ENCODE assay signal across 1 cellular context in the genomic region with DNA sequence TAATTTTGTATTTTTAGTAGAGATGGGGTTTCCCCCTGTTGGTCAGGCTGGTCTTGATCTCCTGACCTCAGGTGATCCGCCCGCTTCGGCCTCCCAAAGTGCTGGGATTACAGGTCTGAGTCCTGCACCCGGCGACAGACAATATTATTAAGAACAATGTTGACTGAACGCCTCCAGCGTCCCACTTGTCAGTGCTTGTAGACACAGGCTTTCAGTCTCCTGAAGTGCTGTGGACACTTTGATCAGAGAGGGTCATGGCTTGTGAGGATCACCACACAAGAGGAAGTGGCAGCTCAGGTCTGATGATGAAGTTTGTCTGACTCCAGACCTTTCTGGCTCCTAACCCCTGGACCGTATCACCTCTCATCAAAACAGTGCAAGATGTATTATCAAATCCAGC.
TF ChIP-seq lines count a peak whose summit lies in the region.

No MANE protein-coding gene starts in this region.

TF ChIP-seq in HepG2, 621 proteins besides CTCF, POLR2A, EP300 and RAD21 (continued from another document):
- TF ChIP-seq, protein P1, sequence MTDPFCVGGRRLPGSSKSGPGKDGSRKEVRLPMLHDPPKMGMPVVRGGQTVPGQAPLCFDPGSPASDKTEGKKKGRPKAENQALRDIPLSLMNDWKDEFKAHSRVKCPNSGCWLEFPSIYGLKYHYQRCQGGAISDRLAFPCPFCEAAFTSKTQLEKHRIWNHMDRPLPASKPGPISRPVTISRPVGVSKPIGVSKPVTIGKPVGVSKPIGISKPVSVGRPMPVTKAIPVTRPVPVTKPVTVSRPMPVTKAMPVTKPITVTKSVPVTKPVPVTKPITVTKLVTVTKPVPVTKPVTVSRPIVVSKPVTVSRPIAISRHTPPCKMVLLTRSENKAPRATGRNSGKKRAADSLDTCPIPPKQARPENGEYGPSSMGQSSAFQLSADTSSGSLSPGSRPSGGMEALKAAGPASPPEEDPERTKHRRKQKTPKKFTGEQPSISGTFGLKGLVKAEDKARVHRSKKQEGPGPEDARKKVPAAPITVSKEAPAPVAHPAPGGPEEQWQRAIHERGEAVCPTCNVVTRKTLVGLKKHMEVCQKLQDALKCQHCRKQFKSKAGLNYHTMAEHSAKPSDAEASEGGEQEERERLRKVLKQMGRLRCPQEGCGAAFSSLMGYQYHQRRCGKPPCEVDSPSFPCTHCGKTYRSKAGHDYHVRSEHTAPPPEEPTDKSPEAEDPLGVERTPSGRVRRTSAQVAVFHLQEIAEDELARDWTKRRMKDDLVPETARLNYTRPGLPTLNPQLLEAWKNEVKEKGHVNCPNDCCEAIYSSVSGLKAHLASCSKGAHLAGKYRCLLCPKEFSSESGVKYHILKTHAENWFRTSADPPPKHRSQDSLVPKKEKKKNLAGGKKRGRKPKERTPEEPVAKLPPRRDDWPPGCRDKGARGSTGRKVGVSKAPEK (CRISPR knock-in tag; IDR thresholded peaks at IDR 0.05; ENCODE audit: borderline replicate concordance), result no peak
- TF ChIP-seq SMAD3 (CRISPR knock-in tag; IDR thresholded peaks at IDR 0.05) (no peak), SOX6 (IDR thresholded peaks at IDR 0.05) (no peak), SOX6 (CRISPR knock-in tag; IDR thresholded peaks at IDR 0.05) (no peak), ZNF792 (CRISPR knock-in tag; IDR thresholded peaks at IDR 0.05) (no peak)
- TF ChIP-seq, protein P2, sequence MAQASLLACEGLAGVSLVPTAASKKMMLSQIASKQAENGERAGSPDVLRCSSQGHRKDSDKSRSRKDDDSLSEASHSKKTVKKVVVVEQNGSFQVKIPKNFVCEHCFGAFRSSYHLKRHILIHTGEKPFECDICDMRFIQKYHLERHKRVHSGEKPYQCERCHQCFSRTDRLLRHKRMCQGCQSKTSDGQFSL (CRISPR knock-in tag; IDR thresholded peaks at IDR 0.05), result no peak
- TF ChIP-seq, protein P3, sequence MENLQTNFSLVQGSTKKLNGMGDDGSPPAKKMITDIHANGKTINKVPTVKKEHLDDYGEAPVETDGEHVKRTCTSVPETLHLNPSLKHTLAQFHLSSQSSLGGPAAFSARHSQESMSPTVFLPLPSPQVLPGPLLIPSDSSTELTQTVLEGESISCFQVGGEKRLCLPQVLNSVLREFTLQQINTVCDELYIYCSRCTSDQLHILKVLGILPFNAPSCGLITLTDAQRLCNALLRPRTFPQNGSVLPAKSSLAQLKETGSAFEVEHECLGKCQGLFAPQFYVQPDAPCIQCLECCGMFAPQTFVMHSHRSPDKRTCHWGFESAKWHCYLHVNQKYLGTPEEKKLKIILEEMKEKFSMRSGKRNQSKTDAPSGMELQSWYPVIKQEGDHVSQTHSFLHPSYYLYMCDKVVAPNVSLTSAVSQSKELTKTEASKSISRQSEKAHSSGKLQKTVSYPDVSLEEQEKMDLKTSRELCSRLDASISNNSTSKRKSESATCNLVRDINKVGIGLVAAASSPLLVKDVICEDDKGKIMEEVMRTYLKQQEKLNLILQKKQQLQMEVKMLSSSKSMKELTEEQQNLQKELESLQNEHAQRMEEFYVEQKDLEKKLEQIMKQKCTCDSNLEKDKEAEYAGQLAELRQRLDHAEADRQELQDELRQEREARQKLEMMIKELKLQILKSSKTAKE (CRISPR knock-in tag; IDR thresholded peaks at IDR 0.05; ENCODE audit: borderline replicate concordance), result no peak
- TF ChIP-seq, protein P4, sequence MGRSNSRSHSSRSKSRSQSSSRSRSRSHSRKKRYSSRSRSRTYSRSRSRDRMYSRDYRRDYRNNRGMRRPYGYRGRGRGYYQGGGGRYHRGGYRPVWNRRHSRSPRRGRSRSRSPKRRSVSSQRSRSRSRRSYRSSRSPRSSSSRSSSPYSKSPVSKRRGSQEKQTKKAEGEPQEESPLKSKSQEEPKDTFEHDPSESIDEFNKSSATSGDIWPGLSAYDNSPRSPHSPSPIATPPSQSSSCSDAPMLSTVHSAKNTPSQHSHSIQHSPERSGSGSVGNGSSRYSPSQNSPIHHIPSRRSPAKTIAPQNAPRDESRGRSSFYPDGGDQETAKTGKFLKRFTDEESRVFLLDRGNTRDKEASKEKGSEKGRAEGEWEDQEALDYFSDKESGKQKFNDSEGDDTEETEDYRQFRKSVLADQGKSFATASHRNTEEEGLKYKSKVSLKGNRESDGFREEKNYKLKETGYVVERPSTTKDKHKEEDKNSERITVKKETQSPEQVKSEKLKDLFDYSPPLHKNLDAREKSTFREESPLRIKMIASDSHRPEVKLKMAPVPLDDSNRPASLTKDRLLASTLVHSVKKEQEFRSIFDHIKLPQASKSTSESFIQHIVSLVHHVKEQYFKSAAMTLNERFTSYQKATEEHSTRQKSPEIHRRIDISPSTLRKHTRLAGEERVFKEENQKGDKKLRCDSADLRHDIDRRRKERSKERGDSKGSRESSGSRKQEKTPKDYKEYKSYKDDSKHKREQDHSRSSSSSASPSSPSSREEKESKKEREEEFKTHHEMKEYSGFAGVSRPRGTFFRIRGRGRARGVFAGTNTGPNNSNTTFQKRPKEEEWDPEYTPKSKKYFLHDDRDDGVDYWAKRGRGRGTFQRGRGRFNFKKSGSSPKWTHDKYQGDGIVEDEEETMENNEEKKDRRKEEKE (IDR thresholded peaks at IDR 0.05), result no peak
